Comparison of ENCODE assay signal across 2 cellular contexts in genomic region chr1:69138172-69138571, GRCh38.
TF ChIP-seq lines count a peak whose summit lies in the region.

No MANE protein-coding gene starts in this region.

TF ChIP-seq in GM23338, 12 proteins besides CTCF, POLR2A, EP300 and RAD21 (continued from another document):
- no peak for TF ChIP-seq ZNF462 (CRISPR knock-in tag; IDR thresholded peaks at IDR 0.05)
- TF ChIP-seq REST (IDR thresholded peaks at IDR 0.05; ENCODE audit: unreplicated experiment): no peak
- no peak for TF ChIP-seq STAT1 (IDR thresholded peaks at IDR 0.05; ENCODE audit: unreplicated experiment)
- TF ChIP-seq CREB1 (CRISPR knock-in tag; IDR thresholded peaks at IDR 0.05; ENCODE audit: low read depth): no peak
- TF ChIP-seq ZNF331 (CRISPR knock-in tag; IDR thresholded peaks at IDR 0.05; ENCODE audit: low read depth): no peak
- no peak for TF ChIP-seq JUNB (IDR thresholded peaks at IDR 0.05; ENCODE audit: unreplicated experiment)
- no peak for TF ChIP-seq ZNF114 (CRISPR knock-in tag; IDR thresholded peaks at IDR 0.05)

TF ChIP-seq in WTC11, 78 proteins besides CTCF, POLR2A, EP300 and RAD21 (continued from another document):
- TF ChIP-seq HMGXB4 (CRISPR knock-in tag; IDR thresholded peaks at IDR 0.05) (no peak), FOXJ3 (CRISPR knock-in tag; IDR thresholded peaks at IDR 0.05; ENCODE audit: borderline replicate concordance) (no peak), ZNF512 (CRISPR knock-in tag; IDR thresholded peaks at IDR 0.05; ENCODE audit: borderline replicate concordance) (no peak), E2F5 (CRISPR knock-in tag; IDR thresholded peaks at IDR 0.05) (no peak), CDX4 (CRISPR knock-in tag; IDR thresholded peaks at IDR 0.05; ENCODE audit: borderline replicate concordance) (no peak), ZNF317 (CRISPR knock-in tag; IDR thresholded peaks at IDR 0.05; ENCODE audit: borderline replicate concordance, low read depth) (no peak)
